8 cellular contexts compared by ENCODE assay signal in genomic region chr7:76606022-76606421, GRCh38. TPM values are rescaled to one million over a fixed set of nuclear protein-coding genes. Genes with fewer than 3 reads are reported as not detected.
DNase-seq lines count a peak whose midpoint lies in the region; ATAC-seq and TF ChIP-seq lines count a peak whose summit lies in the region.
"Not testable (repeated sequence)": the region's sequence is repeated elsewhere in the genome, so short reads cannot be mapped to it uniquely, and the experiment has no call there.

No MANE protein-coding gene starts in this region.

- TF ChIP-seq POLR2A in gastrocnemius medialis (IDR thresholded peaks at IDR 0.05): not testable (repeated sequence)

- H3K27me3 Mint-ChIP-seq in activated naive CD8-positive, alpha-beta T cell treated with anti-CD3 and anti-CD28 coated beads, Interleukin-2, amount 50 U/mL, for 24 hours: not testable (repeated sequence)

- peaks cover 21% of the 10 kb centered on the region for H3K4me1 ChIP-seq in left ventricle myocardium inferior
- H3K4me1 ChIP-seq in gastrocnemius medialis: not testable (repeated sequence)

- peak; percentile 94 for ATAC-seq in GM18858 (IDR thresholded peaks at IDR 0.05; ENCODE audit: unreplicated experiment)
- ATAC-seq in HG02840 (IDR thresholded peaks at IDR 0.05; ENCODE audit: low FRiP score, unreplicated experiment): peak; percentile 89
- ATAC-seq in activated naive CD8-positive, alpha-beta T cell treated with anti-CD3 and anti-CD28 coated beads, Interleukin-2, amount 50 U/mL, for 24 hours: peak; percentile 93
- ATAC-seq in gastrocnemius medialis: peak; percentile 95 to 99

- H3K4me3 Mint-ChIP-seq in activated naive CD8-positive, alpha-beta T cell treated with anti-CD3 and anti-CD28 coated beads, Interleukin-2, amount 50 U/mL, for 24 hours: not testable (repeated sequence)

- H3K36me3 Mint-ChIP-seq in activated naive CD8-positive, alpha-beta T cell treated with anti-CD3 and anti-CD28 coated beads, Interleukin-2, amount 50 U/mL, for 24 hours (ENCODE audit: low read depth): not testable (repeated sequence)

- not testable (repeated sequence) for H3K9me3 Mint-ChIP-seq in activated naive CD8-positive, alpha-beta T cell treated with anti-CD3 and anti-CD28 coated beads, Interleukin-2, amount 50 U/mL, for 24 hours

- peaks cover 25% of the 10 kb centered on the region for H3K4me1 Mint-ChIP-seq in activated naive CD8-positive, alpha-beta T cell treated with anti-CD3 and anti-CD28 coated beads, Interleukin-2, amount 50 U/mL, for 24 hours

- DNase-seq in ACHN (peak; percentile 92), M059J (ENCODE audit: low read depth) (peak; percentile 87), SW480 (ENCODE audit: low spot score) (peak; percentile 78), left ventricle myocardium inferior (peak; percentile 70), gastrocnemius medialis (peak; percentile 63 to 90)
- peak; percentile 60 for DNase-seq in activated naive CD8-positive, alpha-beta T cell treated with anti-CD3 and anti-CD28 coated beads, Interleukin-2, amount 50 U/mL, for 24 hours

- peak overlapping the region; percentile 62 for H3K27ac Mint-ChIP-seq in activated naive CD8-positive, alpha-beta T cell treated with anti-CD3 and anti-CD28 coated beads, Interleukin-2, amount 50 U/mL, for 24 hours

- not testable (repeated sequence) for H3K4me3 ChIP-seq in left ventricle myocardium inferior, gastrocnemius medialis

- not testable (repeated sequence) for H3K36me3 ChIP-seq in left ventricle myocardium inferior, gastrocnemius medialis

- peak overlapping the region; percentile 67 for H3K27ac ChIP-seq in left ventricle myocardium inferior (replicated peaks)
- peak overlapping the region; percentile 10 to 63 (median 48) for H3K27ac ChIP-seq in gastrocnemius medialis

- H3K9me3 ChIP-seq in left ventricle myocardium inferior (replicated peaks); gastrocnemius medialis: not testable (repeated sequence)

- in situ Hi-C loops in ACHN (cut with HindIII; ENCODE audit: low pct_ligation_motif_present, low pct_unique_long_range_greater_than_20kb, low sequenced_read_pairs): not testable (repeated sequence)
- in situ Hi-C loops in gastrocnemius medialis (cut with MboI; ENCODE audit: low sequenced_read_pairs in 4 of 4): loop anchor here in 1 of 4 donors (25.0 kb wide), 1 partner anchor 169 kb away; no protein-coding TSS in a partner anchor

- not testable (repeated sequence) for TF ChIP-seq CTCF in left ventricle myocardium inferior (IDR thresholded peaks at IDR 0.05; ENCODE audit: borderline replicate concordance); gastrocnemius medialis (IDR thresholded peaks at IDR 0.05 in 4 of 5, conservative IDR thresholded peaks at IDR 0.05 in 1 of 5)

- intact Hi-C loops in left ventricle myocardium inferior (cut with micrococcal nuclease); gastrocnemius medialis (cut with DNase I; ENCODE audit: low total_unique reads): not testable (repeated sequence)

- H3K27me3 ChIP-seq in left ventricle myocardium inferior (ENCODE audit: low read depth); gastrocnemius medialis: not testable (repeated sequence)

RNA-seq across cellular contexts. Expression of gene POMZP3, which starts 21.1 kb away (rescaled TPM):
- total RNA-seq in M059J (2014; rRNA removed; shearing (Covaris generic)): 5.7 and 7.3 TPM in 2 replicates
- total RNA-seq in left ventricle myocardium inferior (7.8 TPM), gastrocnemius medialis (1 to 10 TPM; 3.3 to 8.1 (median 5.7) TPM)
